In genomic region chr9:71692337-71692736, GRCh38 we compare ENCODE assay signal across 11 cellular contexts.
A peak's percentile ranks its signal among the peaks of the same experiment; 100 is the strongest.
DNase-seq lines count a peak whose midpoint lies in the region; ATAC-seq and TF ChIP-seq lines count a peak whose summit lies in the region.
"Had no signal": no experiment of that assay in that cellular context is flagged by ENCODE, and none has a peak within 500 bp of the region (broad histone marks: within the 10 kb centered on the region; RNA-seq: fewer than 3 reads in every experiment).

No MANE protein-coding gene starts in this region.

- CTCF ChIA-PET in A673 (lab: Charles Lee) (no interaction called here), HEK293 (lab: Yijun Ruan, JAX) (interaction anchor here (0.6 kb wide), 1 partner anchor 51 kb away, joined by 3 read pairs; no protein-coding TSS in a partner anchor)

- H3K4me3 ChIP-seq in A673 (ENCODE audit: low read depth, low read length, poor library complexity, severe bottlenecking) (no peak overlapping the region), HEK293 (ENCODE audit: low read depth, low read length) (no peak overlapping the region), choroid plexus epithelial cell (ENCODE audit: low read depth, low read length) (no peak overlapping the region)

- no peaks in the 10 kb centered on the region for H3K27me3 ChIP-seq in A673 (replicated peaks; ENCODE audit: insufficient read depth, low read depth, low read length, poor library complexity)

- POLR2A ChIA-PET in A673 (lab: Charles Lee; ENCODE audit: low non-redundant PET), result no interaction called here
- POLR2A ChIA-PET in HEK293 (lab: Yijun Ruan, JAX), result no interaction called here

- H3K4me1 ChIP-seq in A673 (ENCODE audit: insufficient read depth, low read length, poor library complexity, severe bottlenecking) (peaks cover 6% of the 10 kb centered on the region), HEK293 (ENCODE audit: control insufficient read depth, insufficient read depth, low read length) (no peaks in the 10 kb centered on the region)

- ATAC-seq in GM21786 (IDR thresholded peaks at IDR 0.05; ENCODE audit: unreplicated experiment), result no peak
- ATAC-seq: activated CD8-positive, alpha-beta T cell treated with anti-CD3 and anti-CD28 coated beads, Interleukin-2, amount 10 ng/mL, durations not matched to agents 7 days and 5 days; SK-N-SH treated with all-trans-retinoic acid at 6 μM for 48 hours had no signal

- intact Hi-C loops in A673 (cut with micrococcal nuclease; ENCODE audit: unreplicated experiment), result no loop called here

- H3K27ac ChIP-seq in A673 (ENCODE audit: low read depth, low read length, poor library complexity, severe bottlenecking) (no peak overlapping the region), HEK293 (ENCODE audit: extremely low read depth, low read depth, low read length) (no peak overlapping the region)

- H3K36me3 ChIP-seq in A673 (ENCODE audit: insufficient read depth, low read length, poor library complexity, severe bottlenecking), result no peaks in the 10 kb centered on the region
- H3K36me3 ChIP-seq in HEK293 (ENCODE audit: control insufficient read depth in 2 of 2, insufficient read depth in 1 of 2, low read length in 2 of 2), result peaks cover 0 to 34% of the 10 kb centered on the region in 2 experiments

- no peaks in the 10 kb centered on the region for H3K9me3 ChIP-seq in A673 (ENCODE audit: low read depth, low read length, poor library complexity, severe bottlenecking)
- no peaks in the 10 kb centered on the region for H3K9me3 ChIP-seq in HEK293 (ENCODE audit: control insufficient read depth, insufficient read depth, low read depth, low read length)

- DNase-seq in A673 (ENCODE audit: low spot score), result peak; percentile 39
- peak; percentile 88 for DNase-seq in choroid plexus epithelial cell (ENCODE audit: low read depth)
- DNase-seq in medulla oblongata (ENCODE audit: extremely low spot score), result peak; percentile 9
- no peak for DNase-seq in NCI-H524 treated with DMSO at 0.1 percent for 48 hours (lab: John Stamatoyannopoulos, UW)
- no peak for DNase-seq in iPS-NIHi11 (ENCODE audit: low spot score)
- DNase-seq in NCI-H1048 (lab: John Stamatoyannopoulos, UW), result no peak
- DNase-seq: activated CD8-positive, alpha-beta T cell treated with anti-CD3 and anti-CD28 coated beads, Interleukin-2, amount 10 ng/mL, durations not matched to agents 7 days and 5 days; NCI-H82 had no signal

- TF ChIP-seq CTCF in A673 (conservative IDR thresholded peaks at IDR 0.05; ENCODE audit: low read depth, low read length) (no peak), HEK293 (tag by site-specific recombination; IDR thresholded peaks at IDR 0.05) (no peak), choroid plexus epithelial cell (conservative IDR thresholded peaks at IDR 0.05; ENCODE audit: low read depth, low read length) (no peak)

- BruUV-seq in A673 (replicated peaks; lab: Mats Ljungman, UMichigan), result no TSS peak

TF ChIP-seq in HEK293, 187 proteins besides CTCF, POLR2A, EP300 and RAD21:
- TF ChIP-seq ZFHX2 (tag by site-specific recombination; conservative IDR thresholded peaks at IDR 0.05), result peak; percentile 54; the same call in 1 of the 2 replicates
- TF ChIP-seq ZNF624 (tag by site-specific recombination; IDR thresholded peaks at IDR 0.05), result no peak
- 0 out of 2 replicates have a peak, but pooled peaks have one; percentile 38 for TF ChIP-seq ZBTB44 (tag by site-specific recombination; IDR thresholded peaks at IDR 0.05)
- no peak for TF ChIP-seq ZNF239 (tag by site-specific recombination; IDR thresholded peaks at IDR 0.05)
- TF ChIP-seq KLF8 (tag by site-specific recombination; IDR thresholded peaks at IDR 0.05), result no peak
- no peak for TF ChIP-seq ZNF2 (tag by site-specific recombination; IDR thresholded peaks at IDR 0.05)
- peak; percentile 79 for TF ChIP-seq ZNF596 (tag by site-specific recombination; IDR thresholded peaks at IDR 0.05)
- TF ChIP-seq SCRT2 (tag by site-specific recombination; IDR thresholded peaks at IDR 0.05), result peak; percentile 28; the same call in 1 of the 2 replicates
- no peak for TF ChIP-seq ZNF521 (tag by site-specific recombination; IDR thresholded peaks at IDR 0.05)
- TF ChIP-seq ZNF114 (tag by site-specific recombination; IDR thresholded peaks at IDR 0.05), result no peak
- peak; percentile 82 for TF ChIP-seq EGR2 (tag by site-specific recombination; IDR thresholded peaks at IDR 0.05; ENCODE audit: low read depth)
- TF ChIP-seq ZNF560 (tag by site-specific recombination; IDR thresholded peaks at IDR 0.05; ENCODE audit: borderline replicate concordance), result no peak
- TF ChIP-seq ZBTB20 (tag by site-specific recombination; IDR thresholded peaks at IDR 0.05), result peak; percentile 61

Comparison
In these comparisons a context has a peak if more than half of its experiments do, and no peak if none do; other contexts are left out.
1. DNase-seq: peak in A673 (single experiment), choroid plexus epithelial cell (single experiment) and medulla oblongata (single experiment); none in NCI-H524 treated with DMSO at 0.1 percent for 48 hours (single experiment), iPS-NIHi11 (single experiment) and NCI-H1048 (single experiment).